Comparison of ENCODE assay signal across 17 cellular contexts in genomic region chr5:176899946-176900782, GRCh38. TPM values are rescaled to one million over a fixed set of nuclear protein-coding genes. Genes with fewer than 3 reads are reported as not detected.
DNase-seq lines count a peak whose midpoint lies in the region; ATAC-seq, FAIRE-seq and TF ChIP-seq lines count a peak whose summit lies in the region.
"Had no signal": no experiment of that assay in that cellular context is flagged by ENCODE, and none has a peak within 500 bp of the region (broad histone marks: within the 10 kb centered on the region; RNA-seq: fewer than 3 reads in every experiment).

No MANE protein-coding gene starts in this region.

- peak overlapping the region; percentile 37 for H3K27ac ChIP-seq in colonic mucosa
- H3K27ac ChIP-seq in CD4-positive, alpha-beta T cell (ENCODE audit: low read depth, low read length), result no peak overlapping the region
- H3K27ac ChIP-seq: ovary, tibial artery had no signal

- POLR2A ChIA-PET in CD4-positive, alpha-beta T cell (lab: Charles Lee), result no interaction called here

- no peak for FAIRE-seq in urothelium cell line (lab: Jason Lieb, UNC)

- H3K4me3 Mint-ChIP-seq in nephron progenitor cell, result no peak overlapping the region
- no peak overlapping the region for H3K4me3 Mint-ChIP-seq in CD4-positive, alpha-beta T cell
- H3K4me3 Mint-ChIP-seq: brain; T-helper 2 cell treated with Interferon-gamma antibody and Interleukin-4, amounts not matched to agents 5 μg/mL and 100 μg/mL, for 36 hours had no signal

- H3K27ac Mint-ChIP-seq in nephron progenitor cell, result peak overlapping the region; percentile 13
- H3K27ac Mint-ChIP-seq in CD4-positive, alpha-beta T cell, result no peak overlapping the region

- H3K4me1 Mint-ChIP-seq in nephron progenitor cell, result peaks cover 9% of the 10 kb centered on the region
- H3K4me1 Mint-ChIP-seq in CD4-positive, alpha-beta T cell (ENCODE audit: low read depth), result peaks cover 11% of the 10 kb centered on the region

- H3K9ac ChIP-seq in colonic mucosa (ENCODE audit: low read depth in 2 of 2, low read length in 2 of 2), result no peak overlapping the region

- H3K4me1 ChIP-seq in colonic mucosa, result no peaks in the 10 kb centered on the region
- H3K4me1 ChIP-seq: tibial artery had no signal

- CTCF ChIA-PET in CD4-positive, alpha-beta T cell (lab: Charles Lee), result interaction anchor here (1.6 kb wide), 1 partner anchor 10 kb away, joined by 3 read pairs; no protein-coding TSS in a partner anchor

- H3K27me3 ChIP-seq in colonic mucosa, result no peaks in the 10 kb centered on the region
- H3K27me3 ChIP-seq in CD4-positive, alpha-beta T cell (ENCODE audit: control insufficient read depth, insufficient read depth, low read length), result no peaks in the 10 kb centered on the region
- H3K27me3 ChIP-seq: ovary, tibial artery had no signal

- ATAC-seq in CD4-positive, alpha-beta T cell (ENCODE audit: poor library complexity), result no peak

- peaks cover 17% of the 10 kb centered on the region for H3K36me3 Mint-ChIP-seq in nephron progenitor cell (ENCODE audit: low read depth)
- peaks cover 27% of the 10 kb centered on the region for H3K36me3 Mint-ChIP-seq in CD4-positive, alpha-beta T cell (ENCODE audit: low read depth)

- no peaks in the 10 kb centered on the region for H3K27me3 Mint-ChIP-seq in nephron progenitor cell (ENCODE audit: low read depth, poor library complexity)
- no peaks in the 10 kb centered on the region for H3K27me3 Mint-ChIP-seq in CD4-positive, alpha-beta T cell
- H3K27me3 Mint-ChIP-seq: brain had no signal

- no peak overlapping the region for H3K4me3 ChIP-seq in colonic mucosa
- H3K4me3 ChIP-seq: ovary, tibial artery had no signal

- no peaks in the 10 kb centered on the region for H3K36me3 ChIP-seq in colonic mucosa
- H3K36me3 ChIP-seq: ovary had no signal

- TF ChIP-seq CTCF in colonic mucosa (IDR thresholded peaks at IDR 0.05) (no peak), nephron progenitor cell (IDR thresholded peaks at IDR 0.05) (no peak)
- no peak for TF ChIP-seq CTCF in CD4-positive, alpha-beta T cell (IDR thresholded peaks at IDR 0.05)

- intact Hi-C loops in colonic mucosa (cut with DNase I), result no loop called here
- intact Hi-C loops in CD4-positive, alpha-beta T cell (cut with DNase I, micrococcal nuclease), result no loop called here

- DNase-seq in Ammon's horn (ENCODE audit: low spot score), result peak; percentile 53
- DNase-seq in EH (ENCODE audit: low read depth), result peak; percentile 5
- no peak for DNase-seq in colonic mucosa
- no peak for DNase-seq in nephron progenitor cell
- no peak for DNase-seq in stimulated activated naive CD4-positive, alpha-beta T cell (lab: John Stamatoyannopoulos, UW)
- DNase-seq in CD4-positive, alpha-beta T cell, result no peak
- DNase-seq in urothelium cell line (ENCODE audit: low spot score), result no peak
- no peak for DNase-seq in OCI-M1 (lab: John Stamatoyannopoulos, UW)
- DNase-seq: activated CD4-positive, alpha-beta T cell treated with anti-CD3 and anti-CD28 coated beads, Interleukin-2, amount 50 U/mL, for 48 hours; activated gamma-delta T cell; NCI-H2081; NCI-H748 treated with DMSO at 0.1 percent for 48 hours; ovary; tibial artery had no signal

- no peaks in the 10 kb centered on the region for H3K9me3 Mint-ChIP-seq in nephron progenitor cell
- no peaks in the 10 kb centered on the region for H3K9me3 Mint-ChIP-seq in CD4-positive, alpha-beta T cell
- H3K9me3 Mint-ChIP-seq: brain; T-helper 2 cell treated with Interferon-gamma antibody and Interleukin-4, amounts not matched to agents 5 μg/mL and 100 μg/mL, for 36 hours had no signal

- no peaks in the 10 kb centered on the region for H3K9me3 ChIP-seq in colonic mucosa
- no peaks in the 10 kb centered on the region for H3K9me3 ChIP-seq in CD4-positive, alpha-beta T cell (ENCODE audit: control insufficient read depth, low read length)
- H3K9me3 ChIP-seq: ovary, tibial artery had no signal

RNA-seq across cellular contexts. Expression of gene HK3, which starts 1.0 kb away (rescaled TPM):
- total RNA-seq in colonic mucosa, result 1 to 10 TPM; 1.6 to 3.0 TPM
- 1 to 10 TPM in 1 of 2 experiments, under 1 TPM in 1; 0.74 to 1.2 TPM for total RNA-seq in CD4-positive, alpha-beta T cell
- total RNA-seq: HT-29 had no signal

Comparison
In these comparisons a context has a peak if more than half of its experiments do, and no peak if none do; other contexts are left out.
1. DNase-seq: peak in Ammon's horn (single experiment) and EH (single experiment); none in colonic mucosa (single experiment), nephron progenitor cell (single experiment), stimulated activated naive CD4-positive, alpha-beta T cell (0 of 6), CD4-positive, alpha-beta T cell (0 of 10), urothelium cell line (single experiment) and OCI-M1 (single experiment).